Comparison of ENCODE assay signal across 20 cellular contexts in the genomic region with DNA sequence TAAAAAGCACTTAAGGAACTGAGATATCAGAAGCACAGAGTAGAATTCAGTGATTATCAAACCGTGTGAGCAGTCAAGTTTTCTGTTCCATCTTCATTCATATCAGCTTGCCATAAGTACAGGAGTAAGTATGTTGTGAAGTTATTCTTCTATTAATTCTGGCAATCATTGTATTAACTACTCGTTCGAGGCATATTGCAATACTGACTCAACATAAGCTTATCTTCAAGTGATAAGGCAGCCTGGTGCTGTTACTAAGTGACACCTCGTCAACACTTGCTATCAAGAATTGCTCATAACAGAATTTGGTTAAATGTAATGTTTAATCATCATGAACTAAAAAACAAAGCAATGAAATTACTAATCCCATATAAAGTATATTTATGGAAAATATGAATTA.
DNase-seq lines count a peak whose midpoint lies in the region; ATAC-seq, FAIRE-seq and TF ChIP-seq lines count a peak whose summit lies in the region.
"Had no signal": no experiment of that assay in that cellular context is flagged by ENCODE, and none has a peak within 500 bp of the region (broad histone marks: within the 10 kb centered on the region; RNA-seq: fewer than 3 reads in every experiment).

No MANE protein-coding gene starts in this region.

- H3K4me1 Mint-ChIP-seq in activated naive CD4-positive, alpha-beta T cell treated with anti-CD3 and anti-CD28 coated beads, Interleukin-2, amount 50 U/mL, for 24 hours, result peaks cover 53% of the 10 kb centered on the region

- POLR2A ChIA-PET in K562 (lab: Yijun Ruan, JAX), result interaction anchor here (0.8 kb wide), 1 partner anchor 17 kb away, joined by 3 read pairs; no protein-coding TSS in a partner anchor

- no peak for DNase-seq in activated naive CD4-positive, alpha-beta T cell treated with Interleukin-2 at 50 U/mL for 16 hours
- DNase-seq in OCI-M1 (lab: John Stamatoyannopoulos, UW) (peak; percentile 52), K562 (ENCODE audit: extremely low read depth in 1 of 4, low spot score in 3 of 4) (peak in 1 of 4 experiments; percentile 50), pancreas (no peak), NCI-H2107 treated with DMSO at 0.1 percent for 48 hours (lab: John Stamatoyannopoulos, UW; ENCODE audit: unreplicated experiment) (no peak)
- DNase-seq: CD4-positive, alpha-beta T cell; EL; KG1; MV-4-11; NCI-H1694 treated with DMSO at 0.1 percent for 48 hours; NCI-H2227 treated with DMSO at 0.1 percent for 48 hours; NCI-H524; PC-3; RPMI8226; SIG-M5 had no signal

- 5% methylated on average over 4 of the region's 4 CpGs for WGBS in K562 (ENCODE audit: insufficient coverage, low coverage, missing lambda C conversion rate)
- WGBS in pancreas, 2 donors, result 14 to 15% methylated on average over 4 of the region's 4 CpGs

- H3K9me1 ChIP-seq in K562 (ENCODE audit: control insufficient read depth, insufficient read depth, low read length), result no peaks in the 10 kb centered on the region

- H3K27me3 ChIP-seq in K562 (ENCODE audit: control insufficient read depth in 2 of 2, insufficient read depth in 2 of 2, low read length in 2 of 2) (peaks cover 0 to 2% of the 10 kb centered on the region in 2 experiments; a peak in 1 of 5 replicates), pancreas (no peaks in the 10 kb centered on the region)

- H3K4me1 ChIP-seq in K562 (replicated peaks in 1 of 2; ENCODE audit: control insufficient read depth in 2 of 2, insufficient read depth in 2 of 2, low read length in 2 of 2) (peaks cover 0 to 13% of the 10 kb centered on the region in 2 experiments; a peak in 4 of 5 replicates), pancreas (peaks cover 0 to 8% (median 5%) of the 10 kb centered on the region in 3 donors)
- H3K4me1 ChIP-seq: A549 had no signal

- peaks cover 2% of the 10 kb centered on the region for H3K36me3 Mint-ChIP-seq in activated naive CD4-positive, alpha-beta T cell treated with anti-CD3 and anti-CD28 coated beads, Interleukin-2, amount 50 U/mL, for 24 hours

- H3K27ac ChIP-seq in K562 (ENCODE audit: extremely low read depth, low read depth, low read length) (no peak overlapping the region), pancreas (no peak overlapping the region)
- H3K27ac ChIP-seq: A549 had no signal

- H3K27ac Mint-ChIP-seq in activated naive CD4-positive, alpha-beta T cell treated with anti-CD3 and anti-CD28 coated beads, Interleukin-2, amount 50 U/mL, for 24 hours, result peak overlapping the region; percentile 53
- H3K27ac Mint-ChIP-seq: CD4-positive, alpha-beta T cell had no signal

- peak; percentile 42 for ATAC-seq in K562
- ATAC-seq in pancreas, result peak; percentile 80 to 91 (median 84)
- no peak for ATAC-seq in esophagus mucosa
- no peak for ATAC-seq in GM19324 (IDR thresholded peaks at IDR 0.05; ENCODE audit: low FRiP score, unreplicated experiment)
- ATAC-seq: A549, GM12878, PC-3 had no signal

- H3K4me2 ChIP-seq in K562 (ENCODE audit: insufficient read depth, low read length), result 0 out of 2 replicates have a peak overlapping the region, but pooled peaks have one; percentile 2
- H3K4me2 ChIP-seq: A549 had no signal

- FAIRE-seq in K562 (lab: Jason Lieb, UNC) (peak; percentile 15), pancreas (lab: Jason Lieb, UNC) (peak; percentile 77)
- FAIRE-seq: A549, GM12878 had no signal

- H3K4me3 ChIP-seq in K562, result no peak overlapping the region
- H3K4me3 ChIP-seq in pancreas, result no peak overlapping the region
- H3K4me3 ChIP-seq: A549, GM12878 had no signal

- TF ChIP-seq POLR2A in K562 (conservative IDR thresholded peaks at IDR 0.05), result no peak

- in situ Hi-C loops in K562 (cut with MboI), result no loop called here

- TF ChIP-seq RAD21 in K562 (CRISPR knock-in tag; conservative IDR thresholded peaks at IDR 0.05 in 1 of 2, IDR thresholded peaks at IDR 0.05 in 1 of 2), result no peak

- H3K27me3 Mint-ChIP-seq in activated naive CD4-positive, alpha-beta T cell treated with anti-CD3 and anti-CD28 coated beads, Interleukin-2, amount 50 U/mL, for 24 hours, result no peaks in the 10 kb centered on the region
- H3K27me3 Mint-ChIP-seq: CD4-positive, alpha-beta T cell had no signal

- peaks cover 5% of the 10 kb centered on the region for H3K9me3 Mint-ChIP-seq in activated naive CD4-positive, alpha-beta T cell treated with anti-CD3 and anti-CD28 coated beads, Interleukin-2, amount 50 U/mL, for 24 hours
- H3K9me3 Mint-ChIP-seq: CD4-positive, alpha-beta T cell had no signal

- H3K9ac ChIP-seq in K562 (ENCODE audit: insufficient read depth in 1 of 2, low read depth in 2 of 2, low read length in 2 of 2), result no peak overlapping the region

- no peaks in the 10 kb centered on the region for H3K36me3 ChIP-seq in K562 (ENCODE audit: control insufficient read depth, insufficient read depth, low read length)
- H3K36me3 ChIP-seq in pancreas, result no peaks in the 10 kb centered on the region

- H4K20me1 ChIP-seq in K562 (replicated peaks; ENCODE audit: control insufficient read depth, insufficient read depth, low read length), result no peaks in the 10 kb centered on the region

- no peak overlapping the region for H2AFZ ChIP-seq in K562 (ENCODE audit: low read depth, low read length)

- no peaks in the 10 kb centered on the region for H3K79me2 ChIP-seq in K562 (ENCODE audit: control insufficient read depth, insufficient read depth, low read length)

- intact Hi-C loops in K562 (cut with micrococcal nuclease), result no loop called here
- intact Hi-C loops in pancreas (cut with DNase I), result no loop called here

- CTCF ChIA-PET in K562 (lab: Yijun Ruan, JAX; ENCODE audit: low intra/inter-chr PET ratio), result no interaction called here

- no peak overlapping the region for H3K4me3 Mint-ChIP-seq in activated naive CD4-positive, alpha-beta T cell treated with anti-CD3 and anti-CD28 coated beads, Interleukin-2, amount 50 U/mL, for 24 hours
- H3K4me3 Mint-ChIP-seq: CD4-positive, alpha-beta T cell had no signal

- no TSS peak for BruUV-seq in K562 (replicated peaks; lab: Mats Ljungman, UMichigan)

- peak; percentile 69 for TF ChIP-seq EP300 in K562 (IDR thresholded peaks at IDR 0.05; ENCODE audit: low read length)

- H3K9me3 ChIP-seq in K562 (replicated peaks; ENCODE audit: control insufficient read depth, insufficient read depth, low read depth, low read length) (no peaks in the 10 kb centered on the region; the same call in 1 of the 2 replicates), pancreas (no peaks in the 10 kb centered on the region)
- H3K9me3 ChIP-seq: A549 had no signal

- TF ChIP-seq CTCF in K562 (IDR thresholded peaks at IDR 0.05 in 2 of 3, conservative IDR thresholded peaks at IDR 0.05 in 1 of 3; ENCODE audit: insufficient read depth in 2 of 3, low read depth in 1 of 3, low read length in 3 of 3) (no peak), pancreas (IDR thresholded peaks at IDR 0.05) (no peak)

TF ChIP-seq in K562, 482 proteins besides CTCF, POLR2A, EP300 and RAD21 (continues in another document):
- no peak for TF ChIP-seq HDAC8 (tag; IDR thresholded peaks at IDR 0.05)
- no peak for TF ChIP-seq NFRKB (IDR thresholded peaks at IDR 0.05; ENCODE audit: low read depth)
- TF ChIP-seq, protein P1, sequence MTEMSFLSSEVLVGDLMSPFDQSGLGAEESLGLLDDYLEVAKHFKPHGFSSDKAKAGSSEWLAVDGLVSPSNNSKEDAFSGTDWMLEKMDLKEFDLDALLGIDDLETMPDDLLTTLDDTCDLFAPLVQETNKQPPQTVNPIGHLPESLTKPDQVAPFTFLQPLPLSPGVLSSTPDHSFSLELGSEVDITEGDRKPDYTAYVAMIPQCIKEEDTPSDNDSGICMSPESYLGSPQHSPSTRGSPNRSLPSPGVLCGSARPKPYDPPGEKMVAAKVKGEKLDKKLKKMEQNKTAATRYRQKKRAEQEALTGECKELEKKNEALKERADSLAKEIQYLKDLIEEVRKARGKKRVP (CRISPR knock-in tag; IDR thresholded peaks at IDR 0.05), result 0 out of 2 replicates have a peak, but pooled peaks have one; percentile 57
- no peak for TF ChIP-seq MCM2 (IDR thresholded peaks at IDR 0.05; ENCODE audit: low read depth)
- peak; percentile 99 for TF ChIP-seq FOXJ2 (tag; IDR thresholded peaks at IDR 0.05)
- TF ChIP-seq C11orf30 (IDR thresholded peaks at IDR 0.05; ENCODE audit: low read depth), result peak; percentile 22; the same call in 1 of the 2 replicates
- no peak for TF ChIP-seq PTBP1 (IDR thresholded peaks at IDR 0.05; ENCODE audit: low read depth, low read length)
- TF ChIP-seq FOSL1 (tag; conservative IDR thresholded peaks at IDR 0.05), result peak; percentile 92
- TF ChIP-seq MEIS2 (IDR thresholded peaks at IDR 0.05; ENCODE audit: partially characterized antibody), result peak; percentile 43
- TF ChIP-seq SMARCA4 (IDR thresholded peaks at IDR 0.05), result peak; percentile 81; the same call in 1 of the 2 replicates

Comparison
In these comparisons a context has a peak if more than half of its experiments do, and no peak if none do; other contexts are left out.
1. ATAC-seq: peak in K562 (single experiment) and pancreas (4 of 4); none in esophagus mucosa (single experiment) and GM19324 (single experiment).